1 cellular context compared by ENCODE assay signal in the genomic region with DNA sequence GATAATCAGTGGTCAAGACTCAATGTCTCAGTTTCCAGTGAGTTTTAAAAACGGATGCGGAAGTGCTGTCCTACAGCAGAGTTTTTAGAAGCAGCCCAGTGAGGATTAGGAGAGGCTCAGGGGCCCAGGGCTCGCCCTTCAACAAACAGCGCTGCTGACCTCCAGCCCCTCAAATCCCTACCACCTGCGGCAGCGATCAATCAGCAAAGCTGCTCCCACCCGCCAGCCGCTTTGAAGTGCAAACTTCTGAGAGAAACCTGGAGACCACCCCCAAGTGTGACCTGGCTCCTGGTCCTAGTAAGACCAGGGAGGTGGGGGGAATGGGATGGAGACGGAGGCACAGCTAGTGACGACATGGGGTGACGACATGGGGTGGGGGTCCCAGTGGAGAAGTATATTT.
TF ChIP-seq lines count a peak whose summit lies in the region.

No MANE protein-coding gene starts in this region.

TF ChIP-seq in GM23338, 12 proteins besides CTCF, POLR2A, EP300 and RAD21:
- TF ChIP-seq, protein P1, sequence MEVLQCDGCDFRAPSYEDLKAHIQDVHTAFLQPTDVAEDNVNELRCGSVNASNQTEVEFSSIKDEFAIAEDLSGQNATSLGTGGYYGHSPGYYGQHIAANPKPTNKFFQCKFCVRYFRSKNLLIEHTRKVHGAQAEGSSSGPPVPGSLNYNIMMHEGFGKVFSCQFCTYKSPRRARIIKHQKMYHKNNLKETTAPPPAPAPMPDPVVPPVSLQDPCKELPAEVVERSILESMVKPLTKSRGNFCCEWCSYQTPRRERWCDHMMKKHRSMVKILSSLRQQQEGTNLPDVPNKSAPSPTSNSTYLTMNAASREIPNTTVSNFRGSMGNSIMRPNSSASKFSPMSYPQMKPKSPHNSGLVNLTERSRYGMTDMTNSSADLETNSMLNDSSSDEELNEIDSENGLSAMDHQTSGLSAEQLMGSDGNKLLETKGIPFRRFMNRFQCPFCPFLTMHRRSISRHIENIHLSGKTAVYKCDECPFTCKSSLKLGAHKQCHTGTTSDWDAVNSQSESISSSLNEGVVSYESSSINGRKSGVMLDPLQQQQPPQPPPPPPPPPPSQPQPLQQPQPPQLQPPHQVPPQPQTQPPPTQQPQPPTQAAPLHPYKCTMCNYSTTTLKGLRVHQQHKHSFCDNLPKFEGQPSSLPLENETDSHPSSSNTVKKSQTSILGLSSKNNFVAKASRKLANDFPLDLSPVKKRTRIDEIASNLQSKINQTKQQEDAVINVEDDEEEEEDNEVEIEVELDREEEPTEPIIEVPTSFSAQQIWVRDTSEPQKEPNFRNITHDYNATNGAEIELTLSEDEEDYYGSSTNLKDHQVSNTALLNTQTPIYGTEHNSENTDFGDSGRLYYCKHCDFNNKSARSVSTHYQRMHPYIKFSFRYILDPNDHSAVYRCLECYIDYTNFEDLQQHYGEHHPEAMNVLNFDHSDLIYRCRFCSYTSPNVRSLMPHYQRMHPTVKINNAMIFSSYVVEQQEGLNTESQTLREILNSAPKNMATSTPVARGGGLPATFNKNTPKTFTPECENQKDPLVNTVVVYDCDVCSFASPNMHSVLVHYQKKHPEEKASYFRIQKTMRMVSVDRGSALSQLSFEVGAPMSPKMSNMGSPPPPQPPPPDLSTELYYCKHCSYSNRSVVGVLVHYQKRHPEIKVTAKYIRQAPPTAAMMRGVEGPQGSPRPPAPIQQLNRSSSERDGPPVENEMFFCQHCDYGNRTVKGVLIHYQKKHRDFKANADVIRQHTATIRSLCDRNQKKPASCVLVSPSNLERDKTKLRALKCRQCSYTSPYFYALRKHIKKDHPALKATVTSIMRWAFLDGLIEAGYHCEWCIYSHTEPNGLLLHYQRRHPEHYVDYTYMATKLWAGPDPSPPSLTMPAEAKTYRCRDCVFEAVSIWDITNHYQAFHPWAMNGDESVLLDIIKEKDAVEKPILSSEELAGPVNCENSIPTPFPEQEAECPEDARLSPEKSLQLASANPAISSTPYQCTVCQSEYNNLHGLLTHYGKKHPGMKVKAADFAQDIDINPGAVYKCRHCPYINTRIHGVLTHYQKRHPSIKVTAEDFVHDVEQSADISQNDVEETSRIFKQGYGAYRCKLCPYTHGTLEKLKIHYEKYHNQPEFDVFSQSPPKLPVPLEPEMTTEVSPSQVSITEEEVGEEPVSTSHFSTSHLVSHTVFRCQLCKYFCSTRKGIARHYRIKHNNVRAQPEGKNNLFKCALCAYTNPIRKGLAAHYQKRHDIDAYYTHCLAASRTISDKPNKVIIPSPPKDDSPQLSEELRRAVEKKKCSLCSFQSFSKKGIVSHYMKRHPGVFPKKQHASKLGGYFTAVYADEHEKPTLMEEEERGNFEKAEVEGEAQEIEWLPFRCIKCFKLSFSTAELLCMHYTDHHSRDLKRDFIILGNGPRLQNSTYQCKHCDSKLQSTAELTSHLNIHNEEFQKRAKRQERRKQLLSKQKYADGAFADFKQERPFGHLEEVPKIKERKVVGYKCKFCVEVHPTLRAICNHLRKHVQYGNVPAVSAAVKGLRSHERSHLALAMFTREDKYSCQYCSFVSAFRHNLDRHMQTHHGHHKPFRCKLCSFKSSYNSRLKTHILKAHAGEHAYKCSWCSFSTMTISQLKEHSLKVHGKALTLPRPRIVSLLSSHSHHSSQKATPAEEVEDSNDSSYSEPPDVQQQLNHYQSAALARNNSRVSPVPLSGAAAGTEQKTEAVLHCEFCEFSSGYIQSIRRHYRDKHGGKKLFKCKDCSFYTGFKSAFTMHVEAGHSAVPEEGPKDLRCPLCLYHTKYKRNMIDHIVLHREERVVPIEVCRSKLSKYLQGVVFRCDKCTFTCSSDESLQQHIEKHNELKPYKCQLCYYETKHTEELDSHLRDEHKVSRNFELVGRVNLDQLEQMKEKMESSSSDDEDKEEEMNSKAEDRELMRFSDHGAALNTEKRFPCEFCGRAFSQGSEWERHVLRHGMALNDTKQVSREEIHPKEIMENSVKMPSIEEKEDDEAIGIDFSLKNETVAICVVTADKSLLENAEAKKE (CRISPR knock-in tag; IDR thresholded peaks at IDR 0.05), result no peak
- TF ChIP-seq, protein P2, sequence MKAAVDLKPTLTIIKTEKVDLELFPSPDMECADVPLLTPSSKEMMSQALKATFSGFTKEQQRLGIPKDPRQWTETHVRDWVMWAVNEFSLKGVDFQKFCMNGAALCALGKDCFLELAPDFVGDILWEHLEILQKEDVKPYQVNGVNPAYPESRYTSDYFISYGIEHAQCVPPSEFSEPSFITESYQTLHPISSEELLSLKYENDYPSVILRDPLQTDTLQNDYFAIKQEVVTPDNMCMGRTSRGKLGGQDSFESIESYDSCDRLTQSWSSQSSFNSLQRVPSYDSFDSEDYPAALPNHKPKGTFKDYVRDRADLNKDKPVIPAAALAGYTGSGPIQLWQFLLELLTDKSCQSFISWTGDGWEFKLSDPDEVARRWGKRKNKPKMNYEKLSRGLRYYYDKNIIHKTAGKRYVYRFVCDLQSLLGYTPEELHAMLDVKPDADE (IDR thresholded peaks at IDR 0.05), result no peak
- TF ChIP-seq, protein P3, sequence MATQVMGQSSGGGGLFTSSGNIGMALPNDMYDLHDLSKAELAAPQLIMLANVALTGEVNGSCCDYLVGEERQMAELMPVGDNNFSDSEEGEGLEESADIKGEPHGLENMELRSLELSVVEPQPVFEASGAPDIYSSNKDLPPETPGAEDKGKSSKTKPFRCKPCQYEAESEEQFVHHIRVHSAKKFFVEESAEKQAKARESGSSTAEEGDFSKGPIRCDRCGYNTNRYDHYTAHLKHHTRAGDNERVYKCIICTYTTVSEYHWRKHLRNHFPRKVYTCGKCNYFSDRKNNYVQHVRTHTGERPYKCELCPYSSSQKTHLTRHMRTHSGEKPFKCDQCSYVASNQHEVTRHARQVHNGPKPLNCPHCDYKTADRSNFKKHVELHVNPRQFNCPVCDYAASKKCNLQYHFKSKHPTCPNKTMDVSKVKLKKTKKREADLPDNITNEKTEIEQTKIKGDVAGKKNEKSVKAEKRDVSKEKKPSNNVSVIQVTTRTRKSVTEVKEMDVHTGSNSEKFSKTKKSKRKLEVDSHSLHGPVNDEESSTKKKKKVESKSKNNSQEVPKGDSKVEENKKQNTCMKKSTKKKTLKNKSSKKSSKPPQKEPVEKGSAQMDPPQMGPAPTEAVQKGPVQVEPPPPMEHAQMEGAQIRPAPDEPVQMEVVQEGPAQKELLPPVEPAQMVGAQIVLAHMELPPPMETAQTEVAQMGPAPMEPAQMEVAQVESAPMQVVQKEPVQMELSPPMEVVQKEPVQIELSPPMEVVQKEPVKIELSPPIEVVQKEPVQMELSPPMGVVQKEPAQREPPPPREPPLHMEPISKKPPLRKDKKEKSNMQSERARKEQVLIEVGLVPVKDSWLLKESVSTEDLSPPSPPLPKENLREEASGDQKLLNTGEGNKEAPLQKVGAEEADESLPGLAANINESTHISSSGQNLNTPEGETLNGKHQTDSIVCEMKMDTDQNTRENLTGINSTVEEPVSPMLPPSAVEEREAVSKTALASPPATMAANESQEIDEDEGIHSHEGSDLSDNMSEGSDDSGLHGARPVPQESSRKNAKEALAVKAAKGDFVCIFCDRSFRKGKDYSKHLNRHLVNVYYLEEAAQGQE (IDR thresholded peaks at IDR 0.05; ENCODE audit: unreplicated experiment), result no peak
- TF ChIP-seq EZH2phosphoT487 (IDR thresholded peaks at IDR 0.05; ENCODE audit: unreplicated experiment), result no peak
- TF ChIP-seq ZNF331 (CRISPR knock-in tag; IDR thresholded peaks at IDR 0.05; ENCODE audit: low read depth), result no peak
- TF ChIP-seq POLR2AphosphoS5 (IDR thresholded peaks at IDR 0.05; ENCODE audit: low read depth), result no peak
- no peak for TF ChIP-seq ZNF114 (CRISPR knock-in tag; IDR thresholded peaks at IDR 0.05)
- TF ChIP-seq NANOG (IDR thresholded peaks at IDR 0.05; ENCODE audit: borderline replicate concordance), result no peak
- TF ChIP-seq CREB1 (CRISPR knock-in tag; IDR thresholded peaks at IDR 0.05; ENCODE audit: low read depth), result no peak
- TF ChIP-seq JUNB (IDR thresholded peaks at IDR 0.05; ENCODE audit: unreplicated experiment), result no peak
- no peak for TF ChIP-seq STAT1 (IDR thresholded peaks at IDR 0.05; ENCODE audit: unreplicated experiment)
- TF ChIP-seq EZH2 (IDR thresholded peaks at IDR 0.05; ENCODE audit: low read depth, unreplicated experiment), result no peak
